10 cellular contexts compared by ENCODE assay signal in the genomic region with DNA sequence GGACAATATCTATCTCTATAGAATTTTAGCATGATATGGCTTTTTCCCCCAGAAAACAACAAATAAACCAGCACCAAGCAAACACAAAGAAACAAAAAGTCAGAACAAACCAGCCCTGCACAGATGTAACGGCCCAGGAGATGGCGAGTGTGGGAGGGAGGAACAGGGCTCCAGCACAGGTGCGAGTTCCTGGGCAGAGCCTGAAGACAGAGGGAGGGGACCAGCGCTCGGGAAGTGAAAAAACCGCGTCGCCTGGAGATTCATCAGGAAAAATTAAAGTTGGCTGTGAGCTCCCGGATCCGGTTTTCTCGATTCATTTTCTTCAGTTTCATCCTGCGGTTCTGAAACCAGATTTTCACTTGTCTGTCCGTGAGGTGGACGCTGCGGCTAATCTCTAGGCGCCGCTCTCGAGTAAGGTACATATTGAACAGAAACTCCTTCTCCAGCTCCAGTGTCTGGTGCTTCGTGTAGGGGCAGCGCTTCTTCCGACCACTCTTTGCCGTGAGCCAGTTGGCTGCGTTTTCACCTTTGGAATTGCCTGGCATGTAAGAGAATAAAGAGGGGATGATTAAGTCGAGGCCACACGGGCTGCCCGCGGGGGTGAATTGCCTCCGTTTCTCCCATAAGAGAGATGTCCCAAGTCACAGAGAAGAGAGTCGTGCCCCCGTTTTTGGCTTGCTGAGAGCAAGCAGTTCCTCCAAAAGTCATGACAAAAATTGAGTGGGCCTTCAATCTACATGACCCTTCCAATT. TPM values are rescaled to one million over a fixed set of nuclear protein-coding genes. Genes with fewer than 3 reads are reported as not detected.
DNase-seq lines count a peak whose midpoint lies in the region; FAIRE-seq and TF ChIP-seq lines count a peak whose summit lies in the region.
"Had no signal": no experiment of that assay in that cellular context is flagged by ENCODE, and none has a peak within 500 bp of the region (broad histone marks: within the 10 kb centered on the region; RNA-seq: fewer than 3 reads in every experiment).

No MANE protein-coding gene starts in this region.

- no peak for TF ChIP-seq EP300 in suprapubic skin (IDR thresholded peaks at IDR 0.05)

- peak overlapping the region; percentile 60 for H3K4me3 ChIP-seq in fibroblast of mammary gland (ENCODE audit: control insufficient read depth, low read depth, low read length)
- peak overlapping the region; percentile 84 for H3K4me3 ChIP-seq in suprapubic skin

- TF ChIP-seq CTCF in fibroblast of mammary gland (conservative IDR thresholded peaks at IDR 0.05; ENCODE audit: control insufficient read depth, insufficient read depth, low read depth, low read length), result no peak
- TF ChIP-seq CTCF in suprapubic skin (IDR thresholded peaks at IDR 0.05), result no peak

- peaks cover 16% of the 10 kb centered on the region for H3K27me3 ChIP-seq in suprapubic skin

- H3K27ac ChIP-seq in suprapubic skin, result peak overlapping the region; percentile 94
- H3K27ac ChIP-seq: parathyroid adenoma had no signal

- 18% methylated on average over 30 of the region's 30 CpGs for WGBS in suprapubic skin

- TF ChIP-seq POLR2A in suprapubic skin (IDR thresholded peaks at IDR 0.05), result no peak

- no peaks in the 10 kb centered on the region for H3K36me3 ChIP-seq in suprapubic skin

- H3K4me1 ChIP-seq in suprapubic skin, result peaks cover 85% of the 10 kb centered on the region
- H3K4me1 ChIP-seq: parathyroid adenoma had no signal

- no peak for FAIRE-seq in RCC 7860 (lab: Jason Lieb, UNC)

- DNase-seq in activated CD4-positive, alpha-beta T cell treated with anti-CD3 and anti-CD28 coated beads for 48 hours, result peak; percentile 25
- DNase-seq in activated CD4-positive, alpha-beta T cell treated with anti-CD3 and anti-CD28 coated beads, Interleukin-2, amount 50 U/mL, for 48 hours, result no peak
- DNase-seq in RCC 7860 (ENCODE audit: low spot score) (peak; percentile 51), fibroblast of mammary gland (ENCODE audit: low read depth) (peak; percentile 41), suprapubic skin (ENCODE audit: low spot score in 2 of 2) (peak; percentile 64 to 78), NCI-H446 treated with DMSO at 0.1 percent for 48 hours (lab: John Stamatoyannopoulos, UW) (no peak), NCI-H1694 (lab: John Stamatoyannopoulos, UW) (no peak), NCI-H2196 (lab: John Stamatoyannopoulos, UW; ENCODE audit: unreplicated experiment) (no peak)
- DNase-seq: NCI-H2029 had no signal

- H3K9me3 ChIP-seq in suprapubic skin, result no peaks in the 10 kb centered on the region

RNA-seq across cellular contexts. Expression of a gene that starts 2.3 kb away (rescaled TPM):
- 1 to 10 TPM; 4.7 to 8.9 (median 6.0) TPM for total RNA-seq in suprapubic skin

RNA-seq across cellular contexts. Expression of a gene that starts 6.5 kb away (rescaled TPM):
- 10 to 100 TPM; 26.7 to 64.8 (median 48.7) TPM for total RNA-seq in suprapubic skin

RNA-seq across cellular contexts. Expression of a gene that starts 13.2 kb away (rescaled TPM):
- total RNA-seq in suprapubic skin, result 1 to 10 TPM in 1 of 4 donors, under 1 TPM in 2, not detected in 1; 0.34 to 1.2 (median 0.95) TPM

RNA-seq across cellular contexts. Expression of a gene that starts 15.3 kb away (rescaled TPM):
- total RNA-seq in suprapubic skin, result 10 to 100 TPM; 14.8 to 23.6 (median 17.5) TPM

RNA-seq across cellular contexts. Expression of a gene that starts 19.4 kb away (rescaled TPM):
- 10 to 100 TPM in 1 of 4 donors, 1 to 10 TPM in 3; 5.5 to 19.9 (median 6.2) TPM for total RNA-seq in suprapubic skin

Comparison
In these comparisons a context has a peak if more than half of its experiments do, and no peak if none do; other contexts are left out.
1. DNase-seq: peak in activated CD4-positive, alpha-beta T cell treated with anti-CD3 and anti-CD28 coated beads for 48 hours (single experiment), RCC 7860 (single experiment), fibroblast of mammary gland (single experiment) and suprapubic skin (2 of 2); none in activated CD4-positive, alpha-beta T cell treated with anti-CD3 and anti-CD28 coated beads, Interleukin-2, amount 50 U/mL, for 48 hours (0 of 2), NCI-H446 treated with DMSO at 0.1 percent for 48 hours (single experiment), NCI-H1694 (single experiment) and NCI-H2196 (single experiment).